In genomic region chr3:40505599-40506462, GRCh38 we compare ENCODE assay signal across 7 cellular contexts.
DNase-seq lines count a peak whose midpoint lies in the region; ATAC-seq and TF ChIP-seq lines count a peak whose summit lies in the region.

Gene ZNF620, plus strand, starts transcription at chr3:40506039. Its CDS starts 314 bp downstream, at chr3:40506353.

- peak; percentile 53 for TF ChIP-seq POLR2A in GM18505 (IDR thresholded peaks at IDR 0.05; ENCODE audit: borderline replicate concordance, extremely low read depth, insufficient read depth, insufficient read length)

- ATAC-seq in GM18505 (IDR thresholded peaks at IDR 0.05; ENCODE audit: unreplicated experiment) (peak; percentile 69), HG02943 (IDR thresholded peaks at IDR 0.05; ENCODE audit: low read depth, unreplicated experiment) (peak; percentile 87)

- H3K4me3 ChIP-seq in choroid plexus epithelial cell (ENCODE audit: low read depth, low read length), result peak within 1 kb of the TSS; percentile 69

- DNase-seq in NCI-H2171 treated with DMSO at 0.1 percent for 48 hours (lab: John Stamatoyannopoulos, UW) (peak; percentile 84), choroid plexus epithelial cell (ENCODE audit: low read depth) (peak; percentile 53), left kidney (ENCODE audit: low read depth, low spot score) (peak; percentile 98)
- peak; percentile 46 for DNase-seq in activated CD4-positive, alpha-beta T cell treated with anti-CD3 and anti-CD28 coated beads for 1 hour
- DNase-seq in stimulated activated CD4-positive, alpha-beta T cell treated with anti-CD3 and anti-CD28 coated beads, Interleukin-1b, Interleukin-23, amount 100 ng/mL, for 48 hours, result peak; percentile 25

- TF ChIP-seq CTCF in choroid plexus epithelial cell (conservative IDR thresholded peaks at IDR 0.05; ENCODE audit: low read depth, low read length), result peak; percentile 58

Comparison
In these comparisons a context has a peak if more than half of its experiments do, and no peak if none do; other contexts are left out.
1. Peak in every context shown above with its lines: DNase-seq, ATAC-seq and H3K4me3 ChIP-seq.
2. DNase-seq: peak in every context shown above with its lines; median percentile 98 in left kidney; 84 in NCI-H2171 treated with DMSO at 0.1 percent for 48 hours; 53 in choroid plexus epithelial cell; 46 in activated CD4-positive, alpha-beta T cell treated with anti-CD3 and anti-CD28 coated beads for 1 hour; 25 in stimulated activated CD4-positive, alpha-beta T cell treated with anti-CD3 and anti-CD28 coated beads, Interleukin-1b, Interleukin-23, amount 100 ng/mL, for 48 hours.